ENCODE assay signal across 19 cellular contexts in the genomic region with DNA sequence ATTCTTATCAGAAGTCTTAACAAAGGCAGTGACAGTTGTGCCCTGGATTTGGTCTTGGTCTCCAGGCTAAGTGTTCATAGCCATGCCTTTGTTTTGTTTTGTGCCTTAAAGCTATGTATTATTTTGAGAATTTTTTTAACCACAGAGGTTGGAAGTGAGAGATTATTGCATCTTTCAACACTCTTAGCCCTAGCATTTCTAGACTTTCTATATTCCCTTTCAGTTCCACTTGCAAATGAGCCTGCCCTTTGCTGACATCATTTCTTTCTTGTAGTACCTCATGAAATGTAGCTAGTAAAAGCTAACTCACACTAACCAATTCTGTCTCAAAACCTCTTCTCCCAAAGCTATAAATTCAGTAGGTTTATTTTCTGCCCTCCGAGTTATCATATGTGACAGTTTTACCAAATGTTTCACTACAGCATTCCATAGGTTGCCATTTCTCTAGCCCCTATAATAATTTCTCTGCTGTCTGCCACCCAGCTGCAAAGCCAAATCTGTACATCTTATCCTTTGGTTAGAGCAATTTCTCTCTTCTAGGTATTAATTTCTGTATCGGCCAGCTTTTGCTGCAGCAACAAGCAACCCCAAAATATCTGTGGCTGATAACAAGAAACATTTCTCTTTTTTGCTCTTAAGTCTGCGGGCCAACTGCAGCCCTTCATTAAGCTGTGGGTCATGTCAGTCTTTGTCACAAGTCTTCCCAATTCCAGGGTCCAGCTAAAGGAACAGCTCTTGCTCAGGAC. TPM values are rescaled to one million over a fixed set of nuclear protein-coding genes. Genes with fewer than 3 reads are reported as not detected.
DNase-seq lines count a peak whose midpoint lies in the region; ATAC-seq and TF ChIP-seq lines count a peak whose summit lies in the region.
"Had no signal": no experiment of that assay in that cellular context is flagged by ENCODE, and none has a peak within 500 bp of the region (broad histone marks: within the 10 kb centered on the region; RNA-seq: fewer than 3 reads in every experiment).

No MANE protein-coding gene starts in this region.

- H3K36me3 ChIP-seq in OCI-LY7 (ENCODE audit: insufficient read depth, low read length) = no peaks in the 10 kb centered on the region
- H3K36me3 ChIP-seq: left ventricle myocardium inferior had no signal

- no peaks in the 10 kb centered on the region for H4K20me1 ChIP-seq in OCI-LY7 (ENCODE audit: insufficient read depth, low read length)

- H2AFZ ChIP-seq in OCI-LY7 (ENCODE audit: low read length) = peak overlapping the region; percentile 48; the same call in 1 of the 2 replicates

- H3K36me3 Mint-ChIP-seq in CD14-positive monocyte = peaks cover 0 to 2% of the 10 kb centered on the region in 2 donors
- H3K36me3 Mint-ChIP-seq in osteocyte (ENCODE audit: unreplicated experiment) = no peaks in the 10 kb centered on the region

- H3K4me3 ChIP-seq in OCI-LY7 (ENCODE audit: low read depth, low read length, poor library complexity, severe bottlenecking) = no peak overlapping the region
- H3K4me3 ChIP-seq: left ventricle myocardium inferior, SK-N-MC had no signal

- peak overlapping the region; percentile 20 for H3K27ac ChIP-seq in OCI-LY7 (ENCODE audit: low read depth, low read length, poor library complexity, severe bottlenecking)
- H3K27ac ChIP-seq: left ventricle myocardium inferior, SK-N-MC had no signal

- H3K27me3 Mint-ChIP-seq in CD14-positive monocyte (ENCODE audit: low read depth in 3 of 3) (peaks cover 0 to 2% (median 0%) of the 10 kb centered on the region in 3 donors), osteocyte (ENCODE audit: unreplicated experiment) (peaks cover 11% of the 10 kb centered on the region)

- H3K79me2 ChIP-seq in OCI-LY7 (ENCODE audit: insufficient read depth, low read depth, low read length) = no peaks in the 10 kb centered on the region

- POLR2A ChIA-PET in OCI-LY7 (lab: Charles Lee) = interaction anchor here (0.7 to 2.1 kb wide), 7 partner anchors 9 to 459 kb away, joined by 3 to 14 read pairs (median 3); no protein-coding TSS in a partner anchor

- H3K9me2 ChIP-seq in OCI-LY7 (ENCODE audit: insufficient read depth, low read length) = no peaks in the 10 kb centered on the region

- TF ChIP-seq CTCF in CD14-positive monocyte (IDR thresholded peaks at IDR 0.05) = no peak
- no peak for TF ChIP-seq CTCF in OCI-LY7 (conservative IDR thresholded peaks at IDR 0.05; ENCODE audit: low read length)
- no peak for TF ChIP-seq CTCF in osteocyte (IDR thresholded peaks at IDR 0.05)

- peak overlapping the region; percentile 27 for H3K4me2 ChIP-seq in OCI-LY7 (ENCODE audit: low read length)

- peaks cover 60% of the 10 kb centered on the region for H3K4me1 ChIP-seq in OCI-LY7 (ENCODE audit: insufficient read depth, low read length, poor library complexity, severe bottlenecking)
- H3K4me1 ChIP-seq: left ventricle myocardium inferior had no signal

- intact Hi-C loops in CD14-positive monocyte (cut with micrococcal nuclease) (no loop called here), OCI-LY7 (cut with micrococcal nuclease; ENCODE audit: unreplicated experiment) (no loop called here)

- BruUV-seq in OCI-LY7 (replicated peaks; lab: Mats Ljungman, UMichigan) = no TSS peak

- DNase-seq in CD14-positive monocyte (ENCODE audit: low spot score) (no peak), OCI-LY7 (ENCODE audit: low spot score) (no peak), osteocyte (ENCODE audit: extremely low spot score, unreplicated experiment) (no peak), NCI-H82 (lab: John Stamatoyannopoulos, UW) (no peak), cortex of kidney (lab: John Stamatoyannopoulos, UW) (no peak)
- DNase-seq: activated naive CD4-positive, alpha-beta T cell treated with anti-CD3 and anti-CD28 coated beads for 36 hours; DMS153; effector memory CD4-positive, alpha-beta T cell; H7; left ventricle myocardium inferior; NCI-H1092 treated with DMSO at 0.1 percent for 48 hours; NCI-H2171 treated with DMSO at 0.1 percent for 48 hours had no signal

- CTCF ChIA-PET in OCI-LY7 (lab: Charles Lee; ENCODE audit: unreplicated experiment) = interaction anchor here (0.5 to 2.1 kb wide), 4 partner anchors 9 to 745 kb away, joined by 3 to 8 read pairs (median 6); a partner anchor contains a TSS

- no peak overlapping the region for H3K4me3 Mint-ChIP-seq in CD14-positive monocyte
- H3K4me3 Mint-ChIP-seq in osteocyte (ENCODE audit: unreplicated experiment) = no peak overlapping the region
- H3K4me3 Mint-ChIP-seq: activated naive CD4-positive, alpha-beta T cell treated with anti-CD3 and anti-CD28 coated beads for 36 hours had no signal

- H3K9me3 Mint-ChIP-seq in CD14-positive monocyte (peaks cover 0 to 2% (median 0%) of the 10 kb centered on the region in 7 donors), osteocyte (ENCODE audit: unreplicated experiment) (no peaks in the 10 kb centered on the region)
- H3K9me3 Mint-ChIP-seq: activated naive CD4-positive, alpha-beta T cell treated with anti-CD3 and anti-CD28 coated beads for 36 hours had no signal

- peaks cover 48% of the 10 kb centered on the region for H3K4me1 Mint-ChIP-seq in CD14-positive monocyte
- H3K4me1 Mint-ChIP-seq in osteocyte (ENCODE audit: unreplicated experiment) = no peaks in the 10 kb centered on the region

- H3K27ac Mint-ChIP-seq in CD14-positive monocyte (peak overlapping the region; percentile 16 to 93 (median 88)), osteocyte (ENCODE audit: unreplicated experiment) (no peak overlapping the region)
- H3K27ac Mint-ChIP-seq: activated naive CD4-positive, alpha-beta T cell treated with anti-CD3 and anti-CD28 coated beads for 36 hours had no signal

- peak; percentile 44 for ATAC-seq in GM18520 (IDR thresholded peaks at IDR 0.05; ENCODE audit: unreplicated experiment)
- ATAC-seq in HG02798 (IDR thresholded peaks at IDR 0.05; ENCODE audit: poor library complexity, unreplicated experiment) = peak; percentile 40
- ATAC-seq in HG02840 (IDR thresholded peaks at IDR 0.05; ENCODE audit: low FRiP score, unreplicated experiment) = no peak

- H3K9me3 ChIP-seq in OCI-LY7 (ENCODE audit: low read length) = no peaks in the 10 kb centered on the region
- H3K9me3 ChIP-seq: left ventricle myocardium inferior had no signal

RNA-seq across cellular contexts. Expression of a gene that starts 14.2 kb away (rescaled TPM):
- not detected for polyA plus RNA-seq in CD14-positive monocyte
- not detected in 2 replicates for total RNA-seq in OCI-LY7 (2014; rRNA removed; shearing (Covaris generic))
- total RNA-seq in OCI-LY7 (2022) (not detected in 2 replicates), osteocyte (not detected in 2 replicates)
- total RNA-seq: activated naive CD4-positive, alpha-beta T cell treated with anti-CD3 and anti-CD28 coated beads for 36 hours; bronchial epithelial cell; H7; left ventricle myocardium inferior; pulmonary artery endothelial cell; temporal lobe had no signal

RNA-seq across cellular contexts. Expression of a gene that starts 21.0 kb away (rescaled TPM):
- polyA plus RNA-seq in CD14-positive monocyte = not detected
- total RNA-seq in OCI-LY7 (2014; rRNA removed; shearing (Covaris generic)) = not detected in 2 replicates
- total RNA-seq in OCI-LY7 (2022) = not detected in 2 replicates
- total RNA-seq in osteocyte = not detected in 2 replicates
- total RNA-seq: activated naive CD4-positive, alpha-beta T cell treated with anti-CD3 and anti-CD28 coated beads for 36 hours; bronchial epithelial cell; H7; pulmonary artery endothelial cell had no signal

RNA-seq across cellular contexts. Expression of a gene that starts 58.0 kb away (rescaled TPM):
- polyA plus RNA-seq in CD14-positive monocyte = 1 to 10 TPM in 1 of 2 donors, under 1 TPM in 1; 0.98 to 1.3 TPM
- not detected in 2 replicates for total RNA-seq in OCI-LY7 (2014; rRNA removed; shearing (Covaris generic))
- total RNA-seq in OCI-LY7 (2022) (not detected in 2 replicates), osteocyte (not detected in 2 replicates)
- total RNA-seq: activated naive CD4-positive, alpha-beta T cell treated with anti-CD3 and anti-CD28 coated beads for 36 hours; bronchial epithelial cell; H7; pulmonary artery endothelial cell had no signal
